Comparison of ENCODE assay signal across 1 cellular context in genomic region chr17:77140166-77140877, GRCh38.
TF ChIP-seq lines count a peak whose summit lies in the region.

No MANE protein-coding gene starts in this region.

TF ChIP-seq in GM12878, 131 proteins besides CTCF, POLR2A, EP300 and RAD21 (continued from another document and continues in another):
- TF ChIP-seq, protein P1, sequence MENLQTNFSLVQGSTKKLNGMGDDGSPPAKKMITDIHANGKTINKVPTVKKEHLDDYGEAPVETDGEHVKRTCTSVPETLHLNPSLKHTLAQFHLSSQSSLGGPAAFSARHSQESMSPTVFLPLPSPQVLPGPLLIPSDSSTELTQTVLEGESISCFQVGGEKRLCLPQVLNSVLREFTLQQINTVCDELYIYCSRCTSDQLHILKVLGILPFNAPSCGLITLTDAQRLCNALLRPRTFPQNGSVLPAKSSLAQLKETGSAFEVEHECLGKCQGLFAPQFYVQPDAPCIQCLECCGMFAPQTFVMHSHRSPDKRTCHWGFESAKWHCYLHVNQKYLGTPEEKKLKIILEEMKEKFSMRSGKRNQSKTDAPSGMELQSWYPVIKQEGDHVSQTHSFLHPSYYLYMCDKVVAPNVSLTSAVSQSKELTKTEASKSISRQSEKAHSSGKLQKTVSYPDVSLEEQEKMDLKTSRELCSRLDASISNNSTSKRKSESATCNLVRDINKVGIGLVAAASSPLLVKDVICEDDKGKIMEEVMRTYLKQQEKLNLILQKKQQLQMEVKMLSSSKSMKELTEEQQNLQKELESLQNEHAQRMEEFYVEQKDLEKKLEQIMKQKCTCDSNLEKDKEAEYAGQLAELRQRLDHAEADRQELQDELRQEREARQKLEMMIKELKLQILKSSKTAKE (IDR thresholded peaks at IDR 0.05; ENCODE audit: low read depth, poor library complexity, severe bottlenecking), result peak; percentile 53
- TF ChIP-seq SPI1 (IDR thresholded peaks at IDR 0.05; ENCODE audit: borderline replicate concordance, insufficient read depth, low read depth, low read length) (peak; percentile 67), PML (IDR thresholded peaks at IDR 0.05; ENCODE audit: low read length) (no peak; the same call in 1 of the 2 replicates), MYB (IDR thresholded peaks at IDR 0.05; ENCODE audit: borderline replicate concordance, low read depth, low read length) (no peak), IKZF2 (IDR thresholded peaks at IDR 0.05) (peak; percentile 97 to 98), NRF1 (conservative IDR thresholded peaks at IDR 0.05; ENCODE audit: low read depth, low read length) (peak; percentile 70), SRF (IDR thresholded peaks at IDR 0.05; ENCODE audit: low read depth in 2 of 2, low read length in 2 of 2) (no peak), ZNF622 (IDR thresholded peaks at IDR 0.05) (no peak), SP1 (IDR thresholded peaks at IDR 0.05; ENCODE audit: low read depth, low read length) (peak; percentile 31), HSF1 (IDR thresholded peaks at IDR 0.05; ENCODE audit: low read depth, low read length) (no peak; the same call in 1 of the 2 replicates), CEBPB (IDR thresholded peaks at IDR 0.05; ENCODE audit: borderline replicate concordance in 1 of 2, low read depth in 2 of 2, low read length in 2 of 2) (no peak), ZNF384 (IDR thresholded peaks at IDR 0.05; ENCODE audit: borderline replicate concordance, low read depth, low read length) (no peak), POU2F2 (IDR thresholded peaks at IDR 0.05; ENCODE audit: borderline replicate concordance, low read depth, low read length) (peak; percentile 61; the same call in 1 of the 3 replicates), TAF1 (IDR thresholded peaks at IDR 0.05; ENCODE audit: borderline replicate concordance, low read depth, low read length) (peak; percentile 80), CREM (IDR thresholded peaks at IDR 0.05; ENCODE audit: low read depth) (peak; percentile 59; the same call in 1 of the 2 replicates), ZNF687 (IDR thresholded peaks at IDR 0.05) (peak; percentile 91), RCOR1 (conservative IDR thresholded peaks at IDR 0.05; ENCODE audit: low read depth, low read length) (peak; percentile 91; the same call in 1 of the 2 replicates), KDM1A (IDR thresholded peaks at IDR 0.05; ENCODE audit: borderline replicate concordance) (no peak), CREB1 (IDR thresholded peaks at IDR 0.05; ENCODE audit: low read depth) (peak; percentile 88), ATF2 (IDR thresholded peaks at IDR 0.05; ENCODE audit: low read length) (no peak), FOXK2 (IDR thresholded peaks at IDR 0.05) (peak; percentile 76), RB1 (IDR thresholded peaks at IDR 0.05; ENCODE audit: borderline replicate concordance) (peak; percentile 84; the same call in 1 of the 2 replicates), FOS (IDR thresholded peaks at IDR 0.05; ENCODE audit: borderline replicate concordance, extremely low read depth, insufficient read length) (no peak), BMI1 (IDR thresholded peaks at IDR 0.05; ENCODE audit: borderline replicate concordance) (no peak), RFX5 (IDR thresholded peaks at IDR 0.05; ENCODE audit: low read depth, low read length) (0 out of 2 replicates have a peak, but pooled peaks have one; percentile 7), ZZZ3 (IDR thresholded peaks at IDR 0.05; ENCODE audit: control insufficient read depth, insufficient read length, low read depth) (no peak), HDGF (IDR thresholded peaks at IDR 0.05) (peak; percentile 98), SMARCA5 (IDR thresholded peaks at IDR 0.05) (peak; percentile 66; the same call in 1 of the 2 replicates), ATF3 (IDR thresholded peaks at IDR 0.05; ENCODE audit: borderline replicate concordance, extremely low read depth, low read depth, low read length) (no peak), ZNF24 (IDR thresholded peaks at IDR 0.05) (no peak), JUND (IDR thresholded peaks at IDR 0.05; ENCODE audit: low read depth, low read length) (no peak), IKZF1 (conservative IDR thresholded peaks at IDR 0.05) (peak; percentile 99), HDAC2 (IDR thresholded peaks at IDR 0.05) (no peak), SIN3A (IDR thresholded peaks at IDR 0.05; ENCODE audit: low read depth, low read length) (peak; percentile 76; the same call in 1 of the 2 replicates), EED (IDR thresholded peaks at IDR 0.05; ENCODE audit: low read depth) (peak; percentile 94), SMC3 (IDR thresholded peaks at IDR 0.05; ENCODE audit: borderline replicate concordance, low read length) (peak; percentile 22; the same call in 1 of the 2 replicates), RAD51 (IDR thresholded peaks at IDR 0.05) (no peak), IRF5 (IDR thresholded peaks at IDR 0.05; ENCODE audit: borderline replicate concordance) (peak; percentile 79; the same call in 1 of the 2 replicates)
- TF ChIP-seq, protein P2, sequence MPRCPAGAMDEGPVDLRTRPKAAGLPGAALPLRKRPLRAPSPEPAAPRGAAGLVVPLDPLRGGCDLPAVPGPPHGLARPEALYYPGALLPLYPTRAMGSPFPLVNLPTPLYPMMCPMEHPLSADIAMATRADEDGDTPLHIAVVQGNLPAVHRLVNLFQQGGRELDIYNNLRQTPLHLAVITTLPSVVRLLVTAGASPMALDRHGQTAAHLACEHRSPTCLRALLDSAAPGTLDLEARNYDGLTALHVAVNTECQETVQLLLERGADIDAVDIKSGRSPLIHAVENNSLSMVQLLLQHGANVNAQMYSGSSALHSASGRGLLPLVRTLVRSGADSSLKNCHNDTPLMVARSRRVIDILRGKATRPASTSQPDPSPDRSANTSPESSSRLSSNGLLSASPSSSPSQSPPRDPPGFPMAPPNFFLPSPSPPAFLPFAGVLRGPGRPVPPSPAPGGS (IDR thresholded peaks at IDR 0.05; ENCODE audit: borderline replicate concordance, insufficient read depth, low read depth, low read length, poor library complexity, severe bottlenecking), result peak; percentile 39
- TF ChIP-seq, protein P3, sequence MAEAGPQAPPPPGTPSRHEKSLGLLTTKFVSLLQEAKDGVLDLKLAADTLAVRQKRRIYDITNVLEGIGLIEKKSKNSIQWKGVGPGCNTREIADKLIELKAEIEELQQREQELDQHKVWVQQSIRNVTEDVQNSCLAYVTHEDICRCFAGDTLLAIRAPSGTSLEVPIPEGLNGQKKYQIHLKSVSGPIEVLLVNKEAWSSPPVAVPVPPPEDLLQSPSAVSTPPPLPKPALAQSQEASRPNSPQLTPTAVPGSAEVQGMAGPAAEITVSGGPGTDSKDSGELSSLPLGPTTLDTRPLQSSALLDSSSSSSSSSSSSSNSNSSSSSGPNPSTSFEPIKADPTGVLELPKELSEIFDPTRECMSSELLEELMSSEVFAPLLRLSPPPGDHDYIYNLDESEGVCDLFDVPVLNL (IDR thresholded peaks at IDR 0.05; ENCODE audit: low read depth, low read length), result peak; percentile 67; the same call in 1 of the 2 replicates
- TF ChIP-seq, protein P4, sequence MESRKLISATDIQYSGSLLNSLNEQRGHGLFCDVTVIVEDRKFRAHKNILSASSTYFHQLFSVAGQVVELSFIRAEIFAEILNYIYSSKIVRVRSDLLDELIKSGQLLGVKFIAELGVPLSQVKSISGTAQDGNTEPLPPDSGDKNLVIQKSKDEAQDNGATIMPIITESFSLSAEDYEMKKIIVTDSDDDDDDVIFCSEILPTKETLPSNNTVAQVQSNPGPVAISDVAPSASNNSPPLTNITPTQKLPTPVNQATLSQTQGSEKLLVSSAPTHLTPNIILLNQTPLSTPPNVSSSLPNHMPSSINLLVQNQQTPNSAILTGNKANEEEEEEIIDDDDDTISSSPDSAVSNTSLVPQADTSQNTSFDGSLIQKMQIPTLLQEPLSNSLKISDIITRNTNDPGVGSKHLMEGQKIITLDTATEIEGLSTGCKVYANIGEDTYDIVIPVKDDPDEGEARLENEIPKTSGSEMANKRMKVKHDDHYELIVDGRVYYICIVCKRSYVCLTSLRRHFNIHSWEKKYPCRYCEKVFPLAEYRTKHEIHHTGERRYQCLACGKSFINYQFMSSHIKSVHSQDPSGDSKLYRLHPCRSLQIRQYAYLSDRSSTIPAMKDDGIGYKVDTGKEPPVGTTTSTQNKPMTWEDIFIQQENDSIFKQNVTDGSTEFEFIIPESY (IDR thresholded peaks at IDR 0.05), result no peak
- TF ChIP-seq, protein P5, sequence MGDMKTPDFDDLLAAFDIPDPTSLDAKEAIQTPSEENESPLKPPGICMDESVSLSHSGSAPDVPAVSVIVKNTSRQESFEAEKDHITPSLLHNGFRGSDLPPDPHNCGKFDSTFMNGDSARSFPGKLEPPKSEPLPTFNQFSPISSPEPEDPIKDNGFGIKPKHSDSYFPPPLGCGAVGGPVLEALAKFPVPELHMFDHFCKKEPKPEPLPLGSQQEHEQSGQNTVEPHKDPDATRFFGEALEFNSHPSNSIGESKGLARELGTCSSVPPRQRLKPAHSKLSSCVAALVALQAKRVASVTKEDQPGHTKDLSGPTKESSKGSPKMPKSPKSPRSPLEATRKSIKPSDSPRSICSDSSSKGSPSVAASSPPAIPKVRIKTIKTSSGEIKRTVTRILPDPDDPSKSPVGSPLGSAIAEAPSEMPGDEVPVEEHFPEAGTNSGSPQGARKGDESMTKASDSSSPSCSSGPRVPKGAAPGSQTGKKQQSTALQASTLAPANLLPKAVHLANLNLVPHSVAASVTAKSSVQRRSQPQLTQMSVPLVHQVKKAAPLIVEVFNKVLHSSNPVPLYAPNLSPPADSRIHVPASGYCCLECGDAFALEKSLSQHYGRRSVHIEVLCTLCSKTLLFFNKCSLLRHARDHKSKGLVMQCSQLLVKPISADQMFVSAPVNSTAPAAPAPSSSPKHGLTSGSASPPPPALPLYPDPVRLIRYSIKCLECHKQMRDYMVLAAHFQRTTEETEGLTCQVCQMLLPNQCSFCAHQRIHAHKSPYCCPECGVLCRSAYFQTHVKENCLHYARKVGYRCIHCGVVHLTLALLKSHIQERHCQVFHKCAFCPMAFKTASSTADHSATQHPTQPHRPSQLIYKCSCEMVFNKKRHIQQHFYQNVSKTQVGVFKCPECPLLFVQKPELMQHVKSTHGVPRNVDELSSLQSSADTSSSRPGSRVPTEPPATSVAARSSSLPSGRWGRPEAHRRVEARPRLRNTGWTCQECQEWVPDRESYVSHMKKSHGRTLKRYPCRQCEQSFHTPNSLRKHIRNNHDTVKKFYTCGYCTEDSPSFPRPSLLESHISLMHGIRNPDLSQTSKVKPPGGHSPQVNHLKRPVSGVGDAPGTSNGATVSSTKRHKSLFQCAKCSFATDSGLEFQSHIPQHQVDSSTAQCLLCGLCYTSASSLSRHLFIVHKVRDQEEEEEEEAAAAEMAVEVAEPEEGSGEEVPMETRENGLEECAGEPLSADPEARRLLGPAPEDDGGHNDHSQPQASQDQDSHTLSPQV (IDR thresholded peaks at IDR 0.05), result no peak
